16 cellular contexts compared by ENCODE assay signal in the genomic region with DNA sequence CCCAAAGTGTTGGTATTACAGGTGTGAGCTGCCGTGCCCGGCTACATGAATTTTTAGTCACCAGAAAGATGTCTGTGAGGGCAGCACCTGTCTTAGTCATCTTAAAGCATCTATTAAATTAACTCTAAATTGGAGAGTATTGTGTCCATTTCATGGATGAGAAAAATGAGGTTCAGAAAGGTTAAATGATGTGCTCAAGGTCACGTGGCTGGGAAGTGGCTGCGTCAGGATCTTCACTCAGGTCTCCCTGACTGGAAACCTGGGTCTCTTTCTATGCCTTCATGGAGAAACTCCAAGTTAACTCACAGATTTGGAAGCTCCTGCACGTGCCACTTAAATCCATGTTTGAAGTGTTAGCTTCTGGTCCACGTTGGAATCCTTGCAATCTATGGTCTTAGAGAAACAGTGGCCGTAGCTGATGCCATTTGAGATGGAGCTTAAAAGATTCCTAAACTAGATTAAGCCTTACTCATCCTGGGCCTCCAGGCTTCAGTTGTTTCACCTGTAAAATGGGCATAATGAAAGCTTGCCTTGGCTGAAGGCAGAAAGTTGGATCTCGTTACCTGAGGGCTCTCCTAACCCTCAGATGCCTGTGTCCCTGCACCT. TPM values are rescaled to one million over a fixed set of nuclear protein-coding genes. Genes with fewer than 3 reads are reported as not detected.
DNase-seq lines count a peak whose midpoint lies in the region; ATAC-seq, FAIRE-seq and TF ChIP-seq lines count a peak whose summit lies in the region.
"Had no signal": no experiment of that assay in that cellular context is flagged by ENCODE, and none has a peak within 500 bp of the region (broad histone marks: within the 10 kb centered on the region; RNA-seq: fewer than 3 reads in every experiment).

No MANE protein-coding gene starts in this region.

- CTCF ChIA-PET in HEK293 (lab: Yijun Ruan, JAX) = interaction anchor here (0.7 kb wide), 1 partner anchor 35 kb away, joined by 3 read pairs; no protein-coding TSS in a partner anchor

- TF ChIP-seq CTCF in HEK293 (tag by site-specific recombination; IDR thresholded peaks at IDR 0.05) (no peak), RWPE2 (IDR thresholded peaks at IDR 0.05; ENCODE audit: poor library complexity, severe bottlenecking) (no peak), colonic mucosa (IDR thresholded peaks at IDR 0.05) (no peak)

- no peak overlapping the region for H3K9ac ChIP-seq in skeletal muscle tissue (ENCODE audit: low read depth in 1 of 3, low read length in 3 of 3)
- no peak overlapping the region for H3K9ac ChIP-seq in colonic mucosa (ENCODE audit: low read depth in 2 of 2, low read length in 2 of 2)
- H3K9ac ChIP-seq: BLaER1 had no signal

- H3K27me3 ChIP-seq in RWPE2 (ENCODE audit: insufficient read depth, poor library complexity, severe bottlenecking) (no peaks in the 10 kb centered on the region), skeletal muscle tissue (ENCODE audit: control insufficient read depth in 3 of 3, insufficient read depth in 3 of 3, low read length in 3 of 3) (no peaks in the 10 kb centered on the region), colonic mucosa (no peaks in the 10 kb centered on the region)
- H3K27me3 ChIP-seq: BLaER1 had no signal

- H3K9me3 ChIP-seq in HEK293 (ENCODE audit: control insufficient read depth, insufficient read depth, low read depth, low read length) (no peaks in the 10 kb centered on the region), RWPE2 (ENCODE audit: severe bottlenecking) (no peaks in the 10 kb centered on the region), skeletal muscle tissue (ENCODE audit: control insufficient read depth in 3 of 3, low read length in 3 of 3) (no peaks in the 10 kb centered on the region), colonic mucosa (no peaks in the 10 kb centered on the region)
- H3K9me3 ChIP-seq: BLaER1, Caco-2 had no signal

- POLR2A ChIA-PET in HEK293 (lab: Yijun Ruan, JAX) = interaction anchor here (0.7 kb wide), 1 partner anchor 299 kb away, joined by 3 read pairs; no protein-coding TSS in a partner anchor

- no peak for FAIRE-seq in GM19239 (lab: Jason Lieb, UNC)
- FAIRE-seq: H54 had no signal

- intact Hi-C loops in colonic mucosa (cut with DNase I) = no loop called here

- no peak overlapping the region for H3K4me3 ChIP-seq in HEK293 (ENCODE audit: low read depth, low read length)
- no peak overlapping the region for H3K4me3 ChIP-seq in RWPE2 (ENCODE audit: severe bottlenecking)
- H3K4me3 ChIP-seq in skeletal muscle tissue (ENCODE audit: low read length in 3 of 3) = no peak overlapping the region
- H3K4me3 ChIP-seq in colonic mucosa = no peak overlapping the region
- H3K4me3 ChIP-seq: BLaER1 had no signal

- H3K36me3 ChIP-seq in HEK293 (ENCODE audit: control insufficient read depth in 2 of 2, insufficient read depth in 1 of 2, low read length in 2 of 2) (no peaks in the 10 kb centered on the region), RWPE2 (ENCODE audit: low read depth) (no peaks in the 10 kb centered on the region), skeletal muscle tissue (ENCODE audit: control insufficient read depth in 3 of 3, insufficient read depth in 3 of 3, low read length in 3 of 3) (no peaks in the 10 kb centered on the region), colonic mucosa (no peaks in the 10 kb centered on the region)
- H3K36me3 ChIP-seq: BLaER1 had no signal

- DNase-seq in RWPE2 (ENCODE audit: low spot score) = no peak
- DNase-seq in epithelial cell of prostate (ENCODE audit: low read depth, low spot score) = no peak
- no peak for DNase-seq in NCI-H510A (lab: John Stamatoyannopoulos, UW)
- no peak for DNase-seq in GM19239 (ENCODE audit: insufficient read length, low spot score)
- DNase-seq in NCI-H187 treated with DMSO at 0.1 percent for 48 hours (lab: John Stamatoyannopoulos, UW) = no peak
- no peak for DNase-seq in colonic mucosa
- DNase-seq: AML-193; Caco-2; CD8-positive, alpha-beta memory T cell; DND-41; GF-D8 had no signal

- H3K4me1 ChIP-seq in HEK293 (ENCODE audit: control insufficient read depth, insufficient read depth, low read length) = no peaks in the 10 kb centered on the region
- peaks cover 18% of the 10 kb centered on the region for H3K4me1 ChIP-seq in RWPE2 (ENCODE audit: insufficient read depth, poor library complexity, severe bottlenecking)
- H3K4me1 ChIP-seq in skeletal muscle tissue (ENCODE audit: control insufficient read depth in 3 of 3, insufficient read depth in 3 of 3, low read length in 3 of 3) = peaks cover 0 to 8% (median 7%) of the 10 kb centered on the region in 3 donors
- no peaks in the 10 kb centered on the region for H3K4me1 ChIP-seq in colonic mucosa

- no peak for ATAC-seq in RWPE2 (ENCODE audit: low read depth)

- H3K27ac ChIP-seq in HEK293 (ENCODE audit: extremely low read depth, low read depth, low read length) (no peak overlapping the region), RWPE2 (ENCODE audit: poor library complexity, severe bottlenecking) (peak overlapping the region; percentile 97), epithelial cell of prostate (peak overlapping the region; percentile 86), skeletal muscle tissue (ENCODE audit: low read depth, low read length) (peak overlapping the region; percentile 83), colonic mucosa (no peak overlapping the region)
- H3K27ac ChIP-seq: BLaER1 had no signal

TF ChIP-seq in HEK293, 187 proteins besides CTCF, POLR2A, EP300 and RAD21:
- peak; percentile 35; the same call in 1 of the 2 replicates for TF ChIP-seq ZNF664 (tag by site-specific recombination; IDR thresholded peaks at IDR 0.05)
- TF ChIP-seq, protein P1, sequence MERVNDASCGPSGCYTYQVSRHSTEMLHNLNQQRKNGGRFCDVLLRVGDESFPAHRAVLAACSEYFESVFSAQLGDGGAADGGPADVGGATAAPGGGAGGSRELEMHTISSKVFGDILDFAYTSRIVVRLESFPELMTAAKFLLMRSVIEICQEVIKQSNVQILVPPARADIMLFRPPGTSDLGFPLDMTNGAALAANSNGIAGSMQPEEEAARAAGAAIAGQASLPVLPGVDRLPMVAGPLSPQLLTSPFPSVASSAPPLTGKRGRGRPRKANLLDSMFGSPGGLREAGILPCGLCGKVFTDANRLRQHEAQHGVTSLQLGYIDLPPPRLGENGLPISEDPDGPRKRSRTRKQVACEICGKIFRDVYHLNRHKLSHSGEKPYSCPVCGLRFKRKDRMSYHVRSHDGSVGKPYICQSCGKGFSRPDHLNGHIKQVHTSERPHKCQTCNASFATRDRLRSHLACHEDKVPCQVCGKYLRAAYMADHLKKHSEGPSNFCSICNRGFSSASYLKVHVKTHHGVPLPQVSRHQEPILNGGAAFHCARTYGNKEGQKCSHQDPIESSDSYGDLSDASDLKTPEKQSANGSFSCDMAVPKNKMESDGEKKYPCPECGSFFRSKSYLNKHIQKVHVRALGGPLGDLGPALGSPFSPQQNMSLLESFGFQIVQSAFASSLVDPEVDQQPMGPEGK (tag by site-specific recombination; IDR thresholded peaks at IDR 0.05) = no peak

RNA-seq across cellular contexts. Expression of a gene that starts 5.2 kb away (rescaled TPM):
- total RNA-seq in skeletal muscle tissue (under 0.01 TPM), colonic mucosa (not detected)
- total RNA-seq: CD8-positive, alpha-beta memory T cell; HT-29 had no signal

RNA-seq across cellular contexts. Expression of a gene that starts 32.2 kb away (rescaled TPM):
- 22.4 TPM for total RNA-seq in skeletal muscle tissue
- total RNA-seq in colonic mucosa = 1 to 10 TPM in 1 of 2 donors, under 1 TPM in 1; 0.72 to 2.2 TPM
- total RNA-seq: Caco-2, HT-29 had no signal

Comparison
In these comparisons a context has a peak if more than half of its experiments do, and no peak if none do; other contexts are left out.
1. H3K27ac ChIP-seq: peak in RWPE2 (single experiment), epithelial cell of prostate (single experiment) and skeletal muscle tissue (single experiment); none in HEK293 (single experiment) and colonic mucosa (single experiment).